Comparison of ENCODE assay signal across 1 cellular context in genomic region chr5:149470942-149471341, GRCh38.
TF ChIP-seq lines count a peak whose summit lies in the region.

No MANE protein-coding gene starts in this region.

TF ChIP-seq in GM23338, 12 proteins besides CTCF, POLR2A, EP300 and RAD21 (continued from another document):
- TF ChIP-seq ZNF462 (CRISPR knock-in tag; IDR thresholded peaks at IDR 0.05) (no peak), JUNB (IDR thresholded peaks at IDR 0.05; ENCODE audit: unreplicated experiment) (no peak), ZNF114 (CRISPR knock-in tag; IDR thresholded peaks at IDR 0.05) (no peak), CREB1 (CRISPR knock-in tag; IDR thresholded peaks at IDR 0.05; ENCODE audit: low read depth) (no peak), EZH2phosphoT487 (IDR thresholded peaks at IDR 0.05; ENCODE audit: unreplicated experiment) (no peak), EZH2 (IDR thresholded peaks at IDR 0.05; ENCODE audit: low read depth, unreplicated experiment) (no peak), NANOG (IDR thresholded peaks at IDR 0.05; ENCODE audit: borderline replicate concordance) (no peak), POLR2AphosphoS5 (IDR thresholded peaks at IDR 0.05; ENCODE audit: low read depth) (no peak), STAT1 (IDR thresholded peaks at IDR 0.05; ENCODE audit: unreplicated experiment) (no peak)
- TF ChIP-seq, protein P1, sequence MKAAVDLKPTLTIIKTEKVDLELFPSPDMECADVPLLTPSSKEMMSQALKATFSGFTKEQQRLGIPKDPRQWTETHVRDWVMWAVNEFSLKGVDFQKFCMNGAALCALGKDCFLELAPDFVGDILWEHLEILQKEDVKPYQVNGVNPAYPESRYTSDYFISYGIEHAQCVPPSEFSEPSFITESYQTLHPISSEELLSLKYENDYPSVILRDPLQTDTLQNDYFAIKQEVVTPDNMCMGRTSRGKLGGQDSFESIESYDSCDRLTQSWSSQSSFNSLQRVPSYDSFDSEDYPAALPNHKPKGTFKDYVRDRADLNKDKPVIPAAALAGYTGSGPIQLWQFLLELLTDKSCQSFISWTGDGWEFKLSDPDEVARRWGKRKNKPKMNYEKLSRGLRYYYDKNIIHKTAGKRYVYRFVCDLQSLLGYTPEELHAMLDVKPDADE (IDR thresholded peaks at IDR 0.05) = no peak
- TF ChIP-seq, protein P2, sequence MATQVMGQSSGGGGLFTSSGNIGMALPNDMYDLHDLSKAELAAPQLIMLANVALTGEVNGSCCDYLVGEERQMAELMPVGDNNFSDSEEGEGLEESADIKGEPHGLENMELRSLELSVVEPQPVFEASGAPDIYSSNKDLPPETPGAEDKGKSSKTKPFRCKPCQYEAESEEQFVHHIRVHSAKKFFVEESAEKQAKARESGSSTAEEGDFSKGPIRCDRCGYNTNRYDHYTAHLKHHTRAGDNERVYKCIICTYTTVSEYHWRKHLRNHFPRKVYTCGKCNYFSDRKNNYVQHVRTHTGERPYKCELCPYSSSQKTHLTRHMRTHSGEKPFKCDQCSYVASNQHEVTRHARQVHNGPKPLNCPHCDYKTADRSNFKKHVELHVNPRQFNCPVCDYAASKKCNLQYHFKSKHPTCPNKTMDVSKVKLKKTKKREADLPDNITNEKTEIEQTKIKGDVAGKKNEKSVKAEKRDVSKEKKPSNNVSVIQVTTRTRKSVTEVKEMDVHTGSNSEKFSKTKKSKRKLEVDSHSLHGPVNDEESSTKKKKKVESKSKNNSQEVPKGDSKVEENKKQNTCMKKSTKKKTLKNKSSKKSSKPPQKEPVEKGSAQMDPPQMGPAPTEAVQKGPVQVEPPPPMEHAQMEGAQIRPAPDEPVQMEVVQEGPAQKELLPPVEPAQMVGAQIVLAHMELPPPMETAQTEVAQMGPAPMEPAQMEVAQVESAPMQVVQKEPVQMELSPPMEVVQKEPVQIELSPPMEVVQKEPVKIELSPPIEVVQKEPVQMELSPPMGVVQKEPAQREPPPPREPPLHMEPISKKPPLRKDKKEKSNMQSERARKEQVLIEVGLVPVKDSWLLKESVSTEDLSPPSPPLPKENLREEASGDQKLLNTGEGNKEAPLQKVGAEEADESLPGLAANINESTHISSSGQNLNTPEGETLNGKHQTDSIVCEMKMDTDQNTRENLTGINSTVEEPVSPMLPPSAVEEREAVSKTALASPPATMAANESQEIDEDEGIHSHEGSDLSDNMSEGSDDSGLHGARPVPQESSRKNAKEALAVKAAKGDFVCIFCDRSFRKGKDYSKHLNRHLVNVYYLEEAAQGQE (IDR thresholded peaks at IDR 0.05; ENCODE audit: unreplicated experiment) = no peak
